In the genomic region with DNA sequence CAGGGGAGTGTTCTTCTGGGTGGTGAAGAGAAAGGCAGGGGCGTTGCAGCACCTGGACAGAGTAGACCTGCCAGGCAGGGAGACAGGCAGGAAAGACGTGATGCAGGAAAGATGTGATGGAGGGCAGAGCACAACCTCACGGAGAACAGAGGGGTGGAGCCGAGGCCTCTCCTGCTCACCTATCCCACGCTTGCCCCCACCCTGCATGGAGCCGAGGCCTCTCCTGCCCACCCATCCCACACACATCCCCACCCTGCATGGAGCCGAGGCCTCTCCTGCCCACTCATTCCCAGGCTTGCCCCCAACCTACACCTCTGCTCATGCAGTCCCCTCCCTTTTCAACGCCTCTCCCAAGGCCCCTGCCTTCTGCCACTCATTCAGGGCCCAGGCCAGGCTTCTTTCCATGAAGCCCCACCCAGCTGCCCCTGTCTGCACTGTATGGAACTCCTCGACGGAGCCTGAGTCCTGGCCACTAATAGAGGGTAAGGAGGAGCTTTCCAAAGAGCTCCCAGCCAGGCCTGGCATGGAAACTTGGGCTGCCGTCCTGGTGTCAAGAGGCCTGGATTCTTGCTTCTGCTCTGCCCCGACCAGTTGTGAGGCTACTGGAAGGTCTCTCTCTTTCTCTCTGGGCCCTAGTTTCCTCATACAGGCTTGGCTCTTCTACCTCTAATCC, we compare ENCODE assay signal across 2 cellular contexts.
TF ChIP-seq lines count a peak whose summit lies in the region.

No MANE protein-coding gene starts in this region.

TF ChIP-seq in GM23338, 12 proteins besides CTCF, POLR2A, EP300 and RAD21 (continued from another document):
- TF ChIP-seq, protein P1, sequence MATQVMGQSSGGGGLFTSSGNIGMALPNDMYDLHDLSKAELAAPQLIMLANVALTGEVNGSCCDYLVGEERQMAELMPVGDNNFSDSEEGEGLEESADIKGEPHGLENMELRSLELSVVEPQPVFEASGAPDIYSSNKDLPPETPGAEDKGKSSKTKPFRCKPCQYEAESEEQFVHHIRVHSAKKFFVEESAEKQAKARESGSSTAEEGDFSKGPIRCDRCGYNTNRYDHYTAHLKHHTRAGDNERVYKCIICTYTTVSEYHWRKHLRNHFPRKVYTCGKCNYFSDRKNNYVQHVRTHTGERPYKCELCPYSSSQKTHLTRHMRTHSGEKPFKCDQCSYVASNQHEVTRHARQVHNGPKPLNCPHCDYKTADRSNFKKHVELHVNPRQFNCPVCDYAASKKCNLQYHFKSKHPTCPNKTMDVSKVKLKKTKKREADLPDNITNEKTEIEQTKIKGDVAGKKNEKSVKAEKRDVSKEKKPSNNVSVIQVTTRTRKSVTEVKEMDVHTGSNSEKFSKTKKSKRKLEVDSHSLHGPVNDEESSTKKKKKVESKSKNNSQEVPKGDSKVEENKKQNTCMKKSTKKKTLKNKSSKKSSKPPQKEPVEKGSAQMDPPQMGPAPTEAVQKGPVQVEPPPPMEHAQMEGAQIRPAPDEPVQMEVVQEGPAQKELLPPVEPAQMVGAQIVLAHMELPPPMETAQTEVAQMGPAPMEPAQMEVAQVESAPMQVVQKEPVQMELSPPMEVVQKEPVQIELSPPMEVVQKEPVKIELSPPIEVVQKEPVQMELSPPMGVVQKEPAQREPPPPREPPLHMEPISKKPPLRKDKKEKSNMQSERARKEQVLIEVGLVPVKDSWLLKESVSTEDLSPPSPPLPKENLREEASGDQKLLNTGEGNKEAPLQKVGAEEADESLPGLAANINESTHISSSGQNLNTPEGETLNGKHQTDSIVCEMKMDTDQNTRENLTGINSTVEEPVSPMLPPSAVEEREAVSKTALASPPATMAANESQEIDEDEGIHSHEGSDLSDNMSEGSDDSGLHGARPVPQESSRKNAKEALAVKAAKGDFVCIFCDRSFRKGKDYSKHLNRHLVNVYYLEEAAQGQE (IDR thresholded peaks at IDR 0.05; ENCODE audit: unreplicated experiment) = no peak
- no peak for TF ChIP-seq ZNF331 (CRISPR knock-in tag; IDR thresholded peaks at IDR 0.05; ENCODE audit: low read depth)
- TF ChIP-seq, protein P2, sequence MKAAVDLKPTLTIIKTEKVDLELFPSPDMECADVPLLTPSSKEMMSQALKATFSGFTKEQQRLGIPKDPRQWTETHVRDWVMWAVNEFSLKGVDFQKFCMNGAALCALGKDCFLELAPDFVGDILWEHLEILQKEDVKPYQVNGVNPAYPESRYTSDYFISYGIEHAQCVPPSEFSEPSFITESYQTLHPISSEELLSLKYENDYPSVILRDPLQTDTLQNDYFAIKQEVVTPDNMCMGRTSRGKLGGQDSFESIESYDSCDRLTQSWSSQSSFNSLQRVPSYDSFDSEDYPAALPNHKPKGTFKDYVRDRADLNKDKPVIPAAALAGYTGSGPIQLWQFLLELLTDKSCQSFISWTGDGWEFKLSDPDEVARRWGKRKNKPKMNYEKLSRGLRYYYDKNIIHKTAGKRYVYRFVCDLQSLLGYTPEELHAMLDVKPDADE (IDR thresholded peaks at IDR 0.05) = no peak
- TF ChIP-seq STAT1 (IDR thresholded peaks at IDR 0.05; ENCODE audit: unreplicated experiment) = no peak
- no peak for TF ChIP-seq EZH2 (IDR thresholded peaks at IDR 0.05; ENCODE audit: low read depth, unreplicated experiment)
- TF ChIP-seq, protein P3, sequence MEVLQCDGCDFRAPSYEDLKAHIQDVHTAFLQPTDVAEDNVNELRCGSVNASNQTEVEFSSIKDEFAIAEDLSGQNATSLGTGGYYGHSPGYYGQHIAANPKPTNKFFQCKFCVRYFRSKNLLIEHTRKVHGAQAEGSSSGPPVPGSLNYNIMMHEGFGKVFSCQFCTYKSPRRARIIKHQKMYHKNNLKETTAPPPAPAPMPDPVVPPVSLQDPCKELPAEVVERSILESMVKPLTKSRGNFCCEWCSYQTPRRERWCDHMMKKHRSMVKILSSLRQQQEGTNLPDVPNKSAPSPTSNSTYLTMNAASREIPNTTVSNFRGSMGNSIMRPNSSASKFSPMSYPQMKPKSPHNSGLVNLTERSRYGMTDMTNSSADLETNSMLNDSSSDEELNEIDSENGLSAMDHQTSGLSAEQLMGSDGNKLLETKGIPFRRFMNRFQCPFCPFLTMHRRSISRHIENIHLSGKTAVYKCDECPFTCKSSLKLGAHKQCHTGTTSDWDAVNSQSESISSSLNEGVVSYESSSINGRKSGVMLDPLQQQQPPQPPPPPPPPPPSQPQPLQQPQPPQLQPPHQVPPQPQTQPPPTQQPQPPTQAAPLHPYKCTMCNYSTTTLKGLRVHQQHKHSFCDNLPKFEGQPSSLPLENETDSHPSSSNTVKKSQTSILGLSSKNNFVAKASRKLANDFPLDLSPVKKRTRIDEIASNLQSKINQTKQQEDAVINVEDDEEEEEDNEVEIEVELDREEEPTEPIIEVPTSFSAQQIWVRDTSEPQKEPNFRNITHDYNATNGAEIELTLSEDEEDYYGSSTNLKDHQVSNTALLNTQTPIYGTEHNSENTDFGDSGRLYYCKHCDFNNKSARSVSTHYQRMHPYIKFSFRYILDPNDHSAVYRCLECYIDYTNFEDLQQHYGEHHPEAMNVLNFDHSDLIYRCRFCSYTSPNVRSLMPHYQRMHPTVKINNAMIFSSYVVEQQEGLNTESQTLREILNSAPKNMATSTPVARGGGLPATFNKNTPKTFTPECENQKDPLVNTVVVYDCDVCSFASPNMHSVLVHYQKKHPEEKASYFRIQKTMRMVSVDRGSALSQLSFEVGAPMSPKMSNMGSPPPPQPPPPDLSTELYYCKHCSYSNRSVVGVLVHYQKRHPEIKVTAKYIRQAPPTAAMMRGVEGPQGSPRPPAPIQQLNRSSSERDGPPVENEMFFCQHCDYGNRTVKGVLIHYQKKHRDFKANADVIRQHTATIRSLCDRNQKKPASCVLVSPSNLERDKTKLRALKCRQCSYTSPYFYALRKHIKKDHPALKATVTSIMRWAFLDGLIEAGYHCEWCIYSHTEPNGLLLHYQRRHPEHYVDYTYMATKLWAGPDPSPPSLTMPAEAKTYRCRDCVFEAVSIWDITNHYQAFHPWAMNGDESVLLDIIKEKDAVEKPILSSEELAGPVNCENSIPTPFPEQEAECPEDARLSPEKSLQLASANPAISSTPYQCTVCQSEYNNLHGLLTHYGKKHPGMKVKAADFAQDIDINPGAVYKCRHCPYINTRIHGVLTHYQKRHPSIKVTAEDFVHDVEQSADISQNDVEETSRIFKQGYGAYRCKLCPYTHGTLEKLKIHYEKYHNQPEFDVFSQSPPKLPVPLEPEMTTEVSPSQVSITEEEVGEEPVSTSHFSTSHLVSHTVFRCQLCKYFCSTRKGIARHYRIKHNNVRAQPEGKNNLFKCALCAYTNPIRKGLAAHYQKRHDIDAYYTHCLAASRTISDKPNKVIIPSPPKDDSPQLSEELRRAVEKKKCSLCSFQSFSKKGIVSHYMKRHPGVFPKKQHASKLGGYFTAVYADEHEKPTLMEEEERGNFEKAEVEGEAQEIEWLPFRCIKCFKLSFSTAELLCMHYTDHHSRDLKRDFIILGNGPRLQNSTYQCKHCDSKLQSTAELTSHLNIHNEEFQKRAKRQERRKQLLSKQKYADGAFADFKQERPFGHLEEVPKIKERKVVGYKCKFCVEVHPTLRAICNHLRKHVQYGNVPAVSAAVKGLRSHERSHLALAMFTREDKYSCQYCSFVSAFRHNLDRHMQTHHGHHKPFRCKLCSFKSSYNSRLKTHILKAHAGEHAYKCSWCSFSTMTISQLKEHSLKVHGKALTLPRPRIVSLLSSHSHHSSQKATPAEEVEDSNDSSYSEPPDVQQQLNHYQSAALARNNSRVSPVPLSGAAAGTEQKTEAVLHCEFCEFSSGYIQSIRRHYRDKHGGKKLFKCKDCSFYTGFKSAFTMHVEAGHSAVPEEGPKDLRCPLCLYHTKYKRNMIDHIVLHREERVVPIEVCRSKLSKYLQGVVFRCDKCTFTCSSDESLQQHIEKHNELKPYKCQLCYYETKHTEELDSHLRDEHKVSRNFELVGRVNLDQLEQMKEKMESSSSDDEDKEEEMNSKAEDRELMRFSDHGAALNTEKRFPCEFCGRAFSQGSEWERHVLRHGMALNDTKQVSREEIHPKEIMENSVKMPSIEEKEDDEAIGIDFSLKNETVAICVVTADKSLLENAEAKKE (CRISPR knock-in tag; IDR thresholded peaks at IDR 0.05) = no peak
- TF ChIP-seq POLR2AphosphoS5 (IDR thresholded peaks at IDR 0.05; ENCODE audit: low read depth) = no peak

TF ChIP-seq in WTC11, 78 proteins besides CTCF, POLR2A, EP300 and RAD21 (continued from another document):
- TF ChIP-seq, protein P4, sequence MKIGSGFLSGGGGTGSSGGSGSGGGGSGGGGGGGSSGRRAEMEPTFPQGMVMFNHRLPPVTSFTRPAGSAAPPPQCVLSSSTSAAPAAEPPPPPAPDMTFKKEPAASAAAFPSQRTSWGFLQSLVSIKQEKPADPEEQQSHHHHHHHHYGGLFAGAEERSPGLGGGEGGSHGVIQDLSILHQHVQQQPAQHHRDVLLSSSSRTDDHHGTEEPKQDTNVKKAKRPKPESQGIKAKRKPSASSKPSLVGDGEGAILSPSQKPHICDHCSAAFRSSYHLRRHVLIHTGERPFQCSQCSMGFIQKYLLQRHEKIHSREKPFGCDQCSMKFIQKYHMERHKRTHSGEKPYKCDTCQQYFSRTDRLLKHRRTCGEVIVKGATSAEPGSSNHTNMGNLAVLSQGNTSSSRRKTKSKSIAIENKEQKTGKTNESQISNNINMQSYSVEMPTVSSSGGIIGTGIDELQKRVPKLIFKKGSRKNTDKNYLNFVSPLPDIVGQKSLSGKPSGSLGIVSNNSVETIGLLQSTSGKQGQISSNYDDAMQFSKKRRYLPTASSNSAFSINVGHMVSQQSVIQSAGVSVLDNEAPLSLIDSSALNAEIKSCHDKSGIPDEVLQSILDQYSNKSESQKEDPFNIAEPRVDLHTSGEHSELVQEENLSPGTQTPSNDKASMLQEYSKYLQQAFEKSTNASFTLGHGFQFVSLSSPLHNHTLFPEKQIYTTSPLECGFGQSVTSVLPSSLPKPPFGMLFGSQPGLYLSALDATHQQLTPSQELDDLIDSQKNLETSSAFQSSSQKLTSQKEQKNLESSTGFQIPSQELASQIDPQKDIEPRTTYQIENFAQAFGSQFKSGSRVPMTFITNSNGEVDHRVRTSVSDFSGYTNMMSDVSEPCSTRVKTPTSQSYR (CRISPR knock-in tag; IDR thresholded peaks at IDR 0.05) = no peak
- TF ChIP-seq ZNF219 (CRISPR knock-in tag; IDR thresholded peaks at IDR 0.05; ENCODE audit: borderline replicate concordance) = no peak
